19 cellular contexts compared by ENCODE assay signal in the genomic region with DNA sequence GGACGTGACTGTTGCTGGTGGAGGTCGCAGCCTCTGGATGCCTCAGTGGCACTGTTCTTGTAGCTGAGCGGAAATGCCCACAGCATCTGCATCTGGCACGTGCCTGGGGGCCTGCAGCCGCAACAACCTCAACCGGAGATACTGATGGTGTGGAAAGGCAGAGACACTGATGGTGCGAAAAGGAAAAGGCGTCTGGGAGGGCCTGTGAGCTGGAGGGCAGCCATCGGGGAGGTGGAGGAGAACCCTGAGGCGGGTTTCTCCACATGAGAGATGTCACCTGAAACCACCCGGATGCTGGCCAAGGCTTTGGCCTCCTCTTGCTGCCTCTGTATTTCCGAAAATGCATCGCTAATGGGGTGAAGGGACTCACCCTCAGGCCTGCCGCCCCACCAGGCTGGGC.
DNase-seq lines count a peak whose midpoint lies in the region; ATAC-seq and TF ChIP-seq lines count a peak whose summit lies in the region.
"Had no signal": no experiment of that assay in that cellular context is flagged by ENCODE, and none has a peak within 500 bp of the region (broad histone marks: within the 10 kb centered on the region; RNA-seq: fewer than 3 reads in every experiment).

No MANE protein-coding gene starts in this region.

- H3K36me3 ChIP-seq in OCI-LY1 (ENCODE audit: insufficient read depth, low read length) = no peaks in the 10 kb centered on the region
- H3K36me3 ChIP-seq in SU-DHL-6 (ENCODE audit: low read length) = no peaks in the 10 kb centered on the region
- H3K36me3 ChIP-seq: BE2C had no signal

- H3K27ac ChIP-seq in OCI-LY1 (ENCODE audit: low read depth, low read length, poor library complexity, severe bottlenecking) (peak overlapping the region; percentile 78), SU-DHL-6 (ENCODE audit: low read depth, low read length) (peak overlapping the region; percentile 59)

- no peaks in the 10 kb centered on the region for H3F3A ChIP-seq in OCI-LY1 (ENCODE audit: insufficient read depth, low read length)
- no peaks in the 10 kb centered on the region for H3F3A ChIP-seq in SU-DHL-6 (ENCODE audit: insufficient read depth)

- H3K9me2 ChIP-seq in OCI-LY1 (ENCODE audit: low read depth, low read length) (no peaks in the 10 kb centered on the region), SU-DHL-6 (replicated peaks; ENCODE audit: insufficient read depth, low read length) (no peaks in the 10 kb centered on the region)

- ATAC-seq in HG02973 (IDR thresholded peaks at IDR 0.05; ENCODE audit: unreplicated experiment) = no peak
- ATAC-seq: K562 had no signal

- H3K9me3 ChIP-seq in OCI-LY1 (ENCODE audit: low read length) = no peaks in the 10 kb centered on the region
- H3K9me3 ChIP-seq in SU-DHL-6 (ENCODE audit: insufficient read depth, low read length) = no peaks in the 10 kb centered on the region
- H3K9me3 ChIP-seq: BE2C had no signal

- H3K4me3 ChIP-seq in OCI-LY1 (ENCODE audit: low read depth, low read length, poor library complexity, severe bottlenecking) (no peak overlapping the region), SU-DHL-6 (ENCODE audit: insufficient read depth, low read length, poor library complexity, severe bottlenecking) (no peak overlapping the region)
- H3K4me3 ChIP-seq: K562 had no signal

- H3K4me1 ChIP-seq in OCI-LY1 (ENCODE audit: insufficient read depth, low read length, severe bottlenecking) = peaks cover 6% of the 10 kb centered on the region
- H3K4me1 ChIP-seq: BE2C had no signal

- DNase-seq in M059J (ENCODE audit: low read depth) (peak; percentile 1), retina (no peak), DMS114 treated with DMSO at 0.1 percent for 48 hours (lab: John Stamatoyannopoulos, UW; ENCODE audit: unreplicated experiment) (no peak)
- DNase-seq in activated T-cell treated with anti-CD3 and anti-CD28 coated beads, Interleukin-2, amount 50 U/mL, for 48 hours = no peak
- DNase-seq: ACHN; BE2C; C1 segment of cervical spinal cord; CD4-positive, CD25-positive, alpha-beta regulatory T cell; CD8-positive, alpha-beta memory T cell; COR-L47; DMS 273 treated with DMSO at 0.1 percent for 48 hours; DMS79; GDM1; H9; IMR-90 had no signal

- H3K4me2 ChIP-seq in OCI-LY1 (ENCODE audit: low read length) (no peak overlapping the region), SU-DHL-6 (ENCODE audit: low read depth, low read length, poor library complexity, severe bottlenecking) (no peak overlapping the region)

- no peaks in the 10 kb centered on the region for H3K27me3 ChIP-seq in OCI-LY1 (ENCODE audit: insufficient read depth, low read length)
- no peaks in the 10 kb centered on the region for H3K27me3 ChIP-seq in SU-DHL-6 (ENCODE audit: low read length)
- H3K27me3 ChIP-seq: BE2C had no signal

- no peak overlapping the region for H2AFZ ChIP-seq in OCI-LY1 (ENCODE audit: low read length)
- no peak overlapping the region for H2AFZ ChIP-seq in SU-DHL-6 (ENCODE audit: low read depth, low read length, severe bottlenecking)

- no peak for TF ChIP-seq CTCF in OCI-LY1 (IDR thresholded peaks at IDR 0.05; ENCODE audit: low read length)
- TF ChIP-seq CTCF in SU-DHL-6 (IDR thresholded peaks at IDR 0.05; ENCODE audit: insufficient read depth, low read length, poor library complexity, severe bottlenecking) = no peak

- H3K9ac ChIP-seq in OCI-LY1 (ENCODE audit: low read length) (no peak overlapping the region; the same call in 1 of the 2 replicates), SU-DHL-6 (ENCODE audit: low read length) (no peak overlapping the region)

- H3K79me2 ChIP-seq in OCI-LY1 (ENCODE audit: insufficient read depth, low read length) = no peaks in the 10 kb centered on the region
- H3K79me2 ChIP-seq in SU-DHL-6 (ENCODE audit: insufficient read depth, low read length) = no peaks in the 10 kb centered on the region

- H4K20me1 ChIP-seq in OCI-LY1 (ENCODE audit: insufficient read depth, low read length) = no peaks in the 10 kb centered on the region
- H4K20me1 ChIP-seq in SU-DHL-6 (ENCODE audit: low read depth, low read length) = no peaks in the 10 kb centered on the region
